In the genomic region with DNA sequence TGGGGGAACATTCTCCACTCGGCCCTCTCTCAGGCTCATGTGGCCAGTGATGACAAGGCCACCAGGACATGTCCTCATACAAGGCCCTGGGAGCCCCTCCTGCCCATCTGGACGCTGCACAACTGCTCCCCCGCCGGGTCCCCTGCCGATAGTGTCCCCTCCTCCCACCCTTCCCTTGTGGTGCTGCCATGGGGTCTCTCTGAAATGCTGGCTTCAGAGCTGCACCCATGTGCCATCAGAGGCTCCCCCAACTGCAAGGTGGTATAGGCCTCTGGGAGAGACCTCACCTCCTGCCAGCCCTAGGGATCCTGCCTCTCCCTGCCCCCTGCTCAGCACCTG, we compare ENCODE assay signal across 21 cellular contexts.
A peak's percentile ranks its signal among the peaks of the same experiment; 100 is the strongest.
DNase-seq lines count a peak whose midpoint lies in the region; ATAC-seq and TF ChIP-seq lines count a peak whose summit lies in the region.
"Had no signal": no experiment of that assay in that cellular context is flagged by ENCODE, and none has a peak within 500 bp of the region (broad histone marks: within the 10 kb centered on the region; RNA-seq: fewer than 3 reads in every experiment).

No MANE protein-coding gene starts in this region.

- no peak for TF ChIP-seq EP300 in esophagus muscularis mucosa (IDR thresholded peaks at IDR 0.05)

- 86% methylated on average over 5 of the region's 5 CpGs for WGBS in esophagus muscularis mucosa

- H3K9me3 ChIP-seq in esophagus muscularis mucosa = no peaks in the 10 kb centered on the region
- H3K9me3 ChIP-seq: uterus had no signal

- H3K4me1 ChIP-seq in esophagus muscularis mucosa = peaks cover 0 to 5% (median 0%) of the 10 kb centered on the region in 4 donors
- H3K4me1 ChIP-seq: uterus had no signal

- no peak overlapping the region for H3K27ac ChIP-seq in esophagus muscularis mucosa (replicated peaks in 1 of 4)
- H3K27ac ChIP-seq: cardiac muscle cell, uterus had no signal

- POLR2A ChIA-PET in activated naive CD8-positive, alpha-beta T cell treated with anti-CD3 and anti-CD28 coated beads, Interleukin-2, amount 10 ng/mL, durations not matched to agents 7 days and 5 days (lab: Charles Lee) = no interaction called here

- H3K36me3 Mint-ChIP-seq in activated naive CD8-positive, alpha-beta T cell treated with anti-CD3 and anti-CD28 coated beads, Interleukin-2, amount 10 ng/mL, durations not matched to agents 7 days and 5 days = no peaks in the 10 kb centered on the region
- no peaks in the 10 kb centered on the region for H3K36me3 Mint-ChIP-seq in activated naive CD8-positive, alpha-beta T cell treated with anti-CD3 and anti-CD28 coated beads for 36 hours
- H3K36me3 Mint-ChIP-seq in activated T-helper 1 cell treated with anti-CD3 and anti-CD28 coated beads, Interleukin-12 subunit alpha, Interleukin-12 subunit beta, Interleukin-2, Interleukin-4 antibody, amounts not matched to agents 30 ng/mL and 10 ng/mL and 1 ng/mL, durations not matched to agents 14 hours and 24 hours and 36 hours (ENCODE audit: low read depth) = no peaks in the 10 kb centered on the region

- no peaks in the 10 kb centered on the region for H3K4me1 Mint-ChIP-seq in activated naive CD8-positive, alpha-beta T cell treated with anti-CD3 and anti-CD28 coated beads, Interleukin-2, amount 10 ng/mL, durations not matched to agents 7 days and 5 days
- H3K4me1 Mint-ChIP-seq in activated naive CD8-positive, alpha-beta T cell treated with anti-CD3 and anti-CD28 coated beads for 36 hours = no peaks in the 10 kb centered on the region
- no peaks in the 10 kb centered on the region for H3K4me1 Mint-ChIP-seq in activated T-helper 1 cell treated with anti-CD3 and anti-CD28 coated beads, Interleukin-12 subunit alpha, Interleukin-12 subunit beta, Interleukin-2, Interleukin-4 antibody, amounts not matched to agents 30 ng/mL and 10 ng/mL and 1 ng/mL, durations not matched to agents 14 hours and 24 hours and 36 hours (ENCODE audit: low read depth)
- H3K4me1 Mint-ChIP-seq: activated T-helper 17 cell treated with anti-CD3 and anti-CD28 coated beads, Interleukin-2, amount 50 U/mL, for 72 hours; stimulated activated memory B cell treated with anti-CD40 and anti-IgM and Interleukin-4, amounts not matched to agents 10 μg/mL and 1 μg/mL and 100 μg/mL, for 72 hours had no signal

- DNase-seq in activated naive CD8-positive, alpha-beta T cell treated with anti-CD3 and anti-CD28 coated beads, Interleukin-2, amount 10 ng/mL, durations not matched to agents 7 days and 5 days = peak; percentile 21
- DNase-seq in activated naive CD8-positive, alpha-beta T cell treated with anti-CD3 and anti-CD28 coated beads for 36 hours = no peak
- peak; percentile 7 for DNase-seq in GM20000 (ENCODE audit: low spot score)
- peak; percentile 88 for DNase-seq in esophagus muscularis mucosa (ENCODE audit: extremely low spot score)
- peak; percentile 8 for DNase-seq in stimulated activated CD8-positive, alpha-beta memory T cell treated with anti-CD3 and anti-CD28 coated beads, Interleukin-4, amount 100 ng/mL, for 48 hours
- no peak for DNase-seq in SK-N-DZ (ENCODE audit: low spot score)
- DNase-seq in DMS53 treated with DMSO at 0.1 percent for 48 hours (lab: John Stamatoyannopoulos, UW; ENCODE audit: unreplicated experiment) = no peak
- DNase-seq in activated T-helper 1 cell treated with anti-CD3 and anti-CD28 coated beads, Interleukin-12 subunit alpha, Interleukin-12 subunit beta, Interleukin-2, Interleukin-4 antibody, amounts not matched to agents 30 ng/mL and 10 ng/mL and 1 ng/mL, durations not matched to agents 14 hours and 24 hours and 36 hours (ENCODE audit: low spot score) = no peak
- DNase-seq: activated CD4-positive, CD25-positive, alpha-beta regulatory T cell; amygdala; dermis blood vessel endothelial cell; HFFc6; Karpas-422; NCI-H1694 treated with DMSO at 0.1 percent for 48 hours; small intestine; T1000 had no signal

- H3K27ac Mint-ChIP-seq in activated naive CD8-positive, alpha-beta T cell treated with anti-CD3 and anti-CD28 coated beads, Interleukin-2, amount 10 ng/mL, durations not matched to agents 7 days and 5 days = no peak overlapping the region
- H3K27ac Mint-ChIP-seq in activated naive CD8-positive, alpha-beta T cell treated with anti-CD3 and anti-CD28 coated beads for 36 hours = no peak overlapping the region
- no peak overlapping the region for H3K27ac Mint-ChIP-seq in activated T-helper 1 cell treated with anti-CD3 and anti-CD28 coated beads, Interleukin-12 subunit alpha, Interleukin-12 subunit beta, Interleukin-2, Interleukin-4 antibody, amounts not matched to agents 30 ng/mL and 10 ng/mL and 1 ng/mL, durations not matched to agents 14 hours and 24 hours and 36 hours
- H3K27ac Mint-ChIP-seq: activated T-helper 17 cell treated with anti-CD3 and anti-CD28 coated beads, Interleukin-2, amount 50 U/mL, for 72 hours; HFFc6; stimulated activated memory B cell treated with anti-CD40 and anti-IgM and Interleukin-4, amounts not matched to agents 10 μg/mL and 1 μg/mL and 100 μg/mL, for 72 hours had no signal

- TF ChIP-seq POLR2A in esophagus muscularis mucosa (IDR thresholded peaks at IDR 0.05; ENCODE audit: low read depth) = no peak

- no peaks in the 10 kb centered on the region for H3K9me3 Mint-ChIP-seq in activated naive CD8-positive, alpha-beta T cell treated with anti-CD3 and anti-CD28 coated beads, Interleukin-2, amount 10 ng/mL, durations not matched to agents 7 days and 5 days
- H3K9me3 Mint-ChIP-seq in activated naive CD8-positive, alpha-beta T cell treated with anti-CD3 and anti-CD28 coated beads for 36 hours = no peaks in the 10 kb centered on the region
- H3K9me3 Mint-ChIP-seq in activated T-helper 1 cell treated with anti-CD3 and anti-CD28 coated beads, Interleukin-12 subunit alpha, Interleukin-12 subunit beta, Interleukin-2, Interleukin-4 antibody, amounts not matched to agents 30 ng/mL and 10 ng/mL and 1 ng/mL, durations not matched to agents 14 hours and 24 hours and 36 hours = no peaks in the 10 kb centered on the region
- H3K9me3 Mint-ChIP-seq: activated T-helper 17 cell treated with anti-CD3 and anti-CD28 coated beads, Interleukin-2, amount 50 U/mL, for 72 hours; HFFc6; stimulated activated memory B cell treated with anti-CD40 and anti-IgM and Interleukin-4, amounts not matched to agents 10 μg/mL and 1 μg/mL and 100 μg/mL, for 72 hours had no signal

- H3K27me3 ChIP-seq in esophagus muscularis mucosa = no peaks in the 10 kb centered on the region
- H3K27me3 ChIP-seq: uterus had no signal

- H3K4me3 ChIP-seq in esophagus muscularis mucosa = no peak overlapping the region
- H3K4me3 ChIP-seq: cardiac muscle cell, uterus had no signal

- intact Hi-C loops in esophagus muscularis mucosa (cut with DNase I) = no loop called here
- intact Hi-C loops in activated T-helper 1 cell treated with anti-CD3 and anti-CD28 coated beads, Interleukin-12 subunit alpha, Interleukin-12 subunit beta, Interleukin-2, Interleukin-4 antibody, amounts not matched to agents 30 ng/mL and 10 ng/mL and 1 ng/mL, durations not matched to agents 14 hours and 24 hours and 36 hours (cut with micrococcal nuclease) = no loop called here

- no peaks in the 10 kb centered on the region for H3K27me3 Mint-ChIP-seq in activated naive CD8-positive, alpha-beta T cell treated with anti-CD3 and anti-CD28 coated beads, Interleukin-2, amount 10 ng/mL, durations not matched to agents 7 days and 5 days
- H3K27me3 Mint-ChIP-seq in activated naive CD8-positive, alpha-beta T cell treated with anti-CD3 and anti-CD28 coated beads for 36 hours = no peaks in the 10 kb centered on the region
- H3K27me3 Mint-ChIP-seq in activated T-helper 1 cell treated with anti-CD3 and anti-CD28 coated beads, Interleukin-12 subunit alpha, Interleukin-12 subunit beta, Interleukin-2, Interleukin-4 antibody, amounts not matched to agents 30 ng/mL and 10 ng/mL and 1 ng/mL, durations not matched to agents 14 hours and 24 hours and 36 hours (ENCODE audit: insufficient read depth) = no peaks in the 10 kb centered on the region
- H3K27me3 Mint-ChIP-seq: activated T-helper 17 cell treated with anti-CD3 and anti-CD28 coated beads, Interleukin-2, amount 50 U/mL, for 72 hours; stimulated activated memory B cell treated with anti-CD40 and anti-IgM and Interleukin-4, amounts not matched to agents 10 μg/mL and 1 μg/mL and 100 μg/mL, for 72 hours had no signal

- no peak for TF ChIP-seq CTCF in GM20000 (IDR thresholded peaks at IDR 0.05; ENCODE audit: extremely low read depth, missing control alignments)
- no peak for TF ChIP-seq CTCF in esophagus muscularis mucosa (IDR thresholded peaks at IDR 0.05)

- no peak for ATAC-seq in activated naive CD8-positive, alpha-beta T cell treated with anti-CD3 and anti-CD28 coated beads, Interleukin-2, amount 10 ng/mL, durations not matched to agents 7 days and 5 days (ENCODE audit: low read depth)
- ATAC-seq: activated T-helper 17 cell treated with anti-CD3 and anti-CD28 coated beads, Interleukin-2, amount 50 U/mL, for 72 hours; left lobe of liver had no signal

- no peak overlapping the region for H3K4me3 Mint-ChIP-seq in activated naive CD8-positive, alpha-beta T cell treated with anti-CD3 and anti-CD28 coated beads, Interleukin-2, amount 10 ng/mL, durations not matched to agents 7 days and 5 days
- H3K4me3 Mint-ChIP-seq in activated naive CD8-positive, alpha-beta T cell treated with anti-CD3 and anti-CD28 coated beads for 36 hours = no peak overlapping the region
- H3K4me3 Mint-ChIP-seq in activated T-helper 1 cell treated with anti-CD3 and anti-CD28 coated beads, Interleukin-12 subunit alpha, Interleukin-12 subunit beta, Interleukin-2, Interleukin-4 antibody, amounts not matched to agents 30 ng/mL and 10 ng/mL and 1 ng/mL, durations not matched to agents 14 hours and 24 hours and 36 hours = no peak overlapping the region
- H3K4me3 Mint-ChIP-seq: activated T-helper 17 cell treated with anti-CD3 and anti-CD28 coated beads, Interleukin-2, amount 50 U/mL, for 72 hours; HFFc6; stimulated activated memory B cell treated with anti-CD40 and anti-IgM and Interleukin-4, amounts not matched to agents 10 μg/mL and 1 μg/mL and 100 μg/mL, for 72 hours had no signal

- H3K36me3 ChIP-seq in esophagus muscularis mucosa = peaks cover 0 to 22% (median 0%) of the 10 kb centered on the region in 4 donors
- H3K36me3 ChIP-seq: cardiac muscle cell, uterus had no signal

Comparison
In these comparisons a context has a peak if more than half of its experiments do, and no peak if none do; other contexts are left out.
1. DNase-seq: peak in activated naive CD8-positive, alpha-beta T cell treated with anti-CD3 and anti-CD28 coated beads, Interleukin-2, amount 10 ng/mL, durations not matched to agents 7 days and 5 days (single experiment), GM20000 (single experiment), esophagus muscularis mucosa (single experiment) and stimulated activated CD8-positive, alpha-beta memory T cell treated with anti-CD3 and anti-CD28 coated beads, Interleukin-4, amount 100 ng/mL, for 48 hours (single experiment); none in activated naive CD8-positive, alpha-beta T cell treated with anti-CD3 and anti-CD28 coated beads for 36 hours (single experiment), SK-N-DZ (single experiment), DMS53 treated with DMSO at 0.1 percent for 48 hours (single experiment) and activated T-helper 1 cell treated with anti-CD3 and anti-CD28 coated beads, Interleukin-12 subunit alpha, Interleukin-12 subunit beta, Interleukin-2, Interleukin-4 antibody, amounts not matched to agents 30 ng/mL and 10 ng/mL and 1 ng/mL, durations not matched to agents 14 hours and 24 hours and 36 hours (single experiment).